In the genomic region with DNA sequence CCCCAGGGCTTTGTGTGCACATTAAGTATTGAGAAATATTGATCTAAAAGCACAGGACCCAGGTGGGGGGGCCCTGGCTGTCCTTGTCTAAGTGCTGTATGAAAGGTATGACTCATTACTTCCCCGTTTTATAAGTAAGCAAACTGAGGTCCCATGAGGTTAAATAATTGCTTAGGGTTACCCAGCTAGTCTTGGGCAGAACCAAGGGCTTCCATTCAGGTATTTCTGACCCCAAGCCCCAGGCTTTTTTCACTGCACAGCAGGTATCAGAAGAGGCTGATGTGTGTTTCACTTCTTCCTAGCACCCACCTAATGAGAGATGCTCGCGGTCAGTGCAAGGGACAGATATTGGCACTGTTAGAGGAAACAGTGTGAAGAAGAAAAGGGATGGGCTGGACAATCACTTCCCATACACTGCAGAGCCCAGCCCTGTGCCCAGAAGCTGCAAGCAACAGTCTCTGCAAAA, we compare ENCODE assay signal across 8 cellular contexts. TPM values are rescaled to one million over a fixed set of nuclear protein-coding genes. Genes with fewer than 3 reads are reported as not detected.
DNase-seq lines count a peak whose midpoint lies in the region; ATAC-seq and TF ChIP-seq lines count a peak whose summit lies in the region.

No MANE protein-coding gene starts in this region.

- H3K4me3 Mint-ChIP-seq in endothelial cell (ENCODE audit: unreplicated experiment) = no peak overlapping the region

- H4K20me1 ChIP-seq in DOHH2 (ENCODE audit: control insufficient read depth, insufficient read depth, low read depth, low read length) (no peaks in the 10 kb centered on the region), OCI-LY3 (ENCODE audit: insufficient read depth, low read length) (no peaks in the 10 kb centered on the region)

- H3F3A ChIP-seq in DOHH2 (ENCODE audit: control insufficient read depth, insufficient read depth) = peaks cover 7% of the 10 kb centered on the region; the same call in 1 of the 2 replicates

- H3K9me3 Mint-ChIP-seq in endothelial cell (ENCODE audit: unreplicated experiment) = no peaks in the 10 kb centered on the region

- H3K27ac Mint-ChIP-seq in endothelial cell (ENCODE audit: unreplicated experiment) = no peak overlapping the region

- H3K9ac ChIP-seq in OCI-LY3 (ENCODE audit: low read length) = no peak overlapping the region

- ATAC-seq in GM21786 (IDR thresholded peaks at IDR 0.05; ENCODE audit: unreplicated experiment) (peak; percentile 53), GM19324 (IDR thresholded peaks at IDR 0.05; ENCODE audit: low FRiP score, unreplicated experiment) (no peak)

- no peak for DNase-seq in coronary artery (ENCODE audit: low spot score)
- no peak for DNase-seq in AG08395 (ENCODE audit: low spot score)
- DNase-seq in endothelial cell (ENCODE audit: low spot score) = no peak

- peaks cover 72% of the 10 kb centered on the region for H3K4me1 ChIP-seq in DOHH2 (ENCODE audit: control insufficient read depth, low read length)
- H3K4me1 ChIP-seq in OCI-LY3 (ENCODE audit: low read length) = peaks cover 29% of the 10 kb centered on the region

- H3K4me2 ChIP-seq in DOHH2 (ENCODE audit: low read length) = peak overlapping the region; percentile 81
- H3K4me2 ChIP-seq in OCI-LY3 (ENCODE audit: low read length) = peak overlapping the region; percentile 48

- H3K79me2 ChIP-seq in DOHH2 (ENCODE audit: control insufficient read depth, low read length) = no peaks in the 10 kb centered on the region
- H3K79me2 ChIP-seq in OCI-LY3 (ENCODE audit: low read length) = no peaks in the 10 kb centered on the region

- no peaks in the 10 kb centered on the region for H3K27me3 Mint-ChIP-seq in endothelial cell (ENCODE audit: unreplicated experiment)

- H3K27ac ChIP-seq in DOHH2 (ENCODE audit: low read depth, low read length) = peak overlapping the region; percentile 84
- H3K27ac ChIP-seq in OCI-LY3 (ENCODE audit: low read length) = no peak overlapping the region
- H3K27ac ChIP-seq in coronary artery = peak overlapping the region; percentile 82 to 85
- peak overlapping the region in 17 of 21 experiments; percentile 36 to 98 (median 75) for H3K27ac ChIP-seq in skin epidermis

- no peaks in the 10 kb centered on the region for H3K9me2 ChIP-seq in DOHH2 (replicated peaks; ENCODE audit: control insufficient read depth, low read length)

- H3K36me3 Mint-ChIP-seq in endothelial cell (ENCODE audit: low read depth, unreplicated experiment) = no peaks in the 10 kb centered on the region

- TF ChIP-seq CTCF in DOHH2 (IDR thresholded peaks at IDR 0.05; ENCODE audit: low read depth, low read length, poor library complexity, severe bottlenecking) (no peak), OCI-LY3 (IDR thresholded peaks at IDR 0.05; ENCODE audit: low read depth, low read length) (no peak), coronary artery (IDR thresholded peaks at IDR 0.05) (no peak), endothelial cell (IDR thresholded peaks at IDR 0.05; ENCODE audit: unreplicated experiment) (no peak)

- H3K27me3 ChIP-seq in DOHH2 (ENCODE audit: control insufficient read depth, low read length) (no peaks in the 10 kb centered on the region), OCI-LY3 (ENCODE audit: low read depth, low read length) (peaks cover 10% of the 10 kb centered on the region)

- H3K9me3 ChIP-seq in DOHH2 (ENCODE audit: control insufficient read depth, insufficient read depth, low read length) (no peaks in the 10 kb centered on the region), OCI-LY3 (ENCODE audit: insufficient read depth, low read length) (peaks cover 6% of the 10 kb centered on the region; the same call in 1 of the 2 replicates)

- peak overlapping the region; percentile 68 for H3K4me3 ChIP-seq in DOHH2 (ENCODE audit: low read length)
- H3K4me3 ChIP-seq in OCI-LY3 (ENCODE audit: low read length) = peak overlapping the region; percentile 32
- no peak overlapping the region for H3K4me3 ChIP-seq in coronary artery
- no peak overlapping the region for H3K4me3 ChIP-seq in skin epidermis

- H3K4me1 Mint-ChIP-seq in endothelial cell (ENCODE audit: unreplicated experiment) = peaks cover 20% of the 10 kb centered on the region

- no peaks in the 10 kb centered on the region for H3K36me3 ChIP-seq in DOHH2 (ENCODE audit: control insufficient read depth, low read length)
- H3K36me3 ChIP-seq in OCI-LY3 (replicated peaks; ENCODE audit: low read depth, low read length) = no peaks in the 10 kb centered on the region

- no peak overlapping the region for H2AFZ ChIP-seq in OCI-LY3 (ENCODE audit: low read depth, low read length)

RNA-seq across cellular contexts. Expression of gene TC2N, which starts 4.7 kb away (rescaled TPM):
- 1.4 TPM for total RNA-seq in endothelial cell (ENCODE audit: unreplicated experiment)

Comparison
In these comparisons a context has a peak if more than half of its experiments do, and no peak if none do; other contexts are left out.
1. H3K4me3 ChIP-seq: peak in DOHH2 (single experiment) and OCI-LY3 (single experiment); none in coronary artery (single experiment) and skin epidermis (0 of 7).